Comparison of ENCODE assay signal across 8 cellular contexts in genomic region chr11:32584921-32585320, GRCh38. TPM values are rescaled to one million over a fixed set of nuclear protein-coding genes. Genes with fewer than 3 reads are reported as not detected.
DNase-seq lines count a peak whose midpoint lies in the region; ATAC-seq and TF ChIP-seq lines count a peak whose summit lies in the region.

No MANE protein-coding gene starts in this region.

- H3K4me3 ChIP-seq in thoracic aorta: peak overlapping the region; percentile 97

- CTCF ChIA-PET in activated CD8-positive, alpha-beta memory T cell treated with anti-CD3 and anti-CD28 coated beads, Interleukin-2, amount 10 ng/mL, durations not matched to agents 7 days and 5 days (lab: Charles Lee): interaction anchor here (1.7 kb wide), 1 partner anchor 12 kb away, joined by 4 read pairs; no protein-coding TSS in a partner anchor

- no peak for DNase-seq in activated CD8-positive, alpha-beta memory T cell treated with anti-CD3 and anti-CD28 coated beads, Interleukin-2, amount 10 ng/mL, durations not matched to agents 7 days and 5 days
- no peak for DNase-seq in activated CD8-positive, alpha-beta memory T cell treated with anti-CD3 and anti-CD28 coated beads, Interleukin-2, amount 50 U/mL, for 4 hours
- peak; percentile 14 for DNase-seq in iris pigment epithelial cell (ENCODE audit: low read depth)
- no peak for DNase-seq in thoracic aorta (ENCODE audit: low spot score)
- no peak for DNase-seq in NCI-H1105 (lab: John Stamatoyannopoulos, UW)
- DNase-seq in AG08395 (ENCODE audit: low spot score): no peak

- peak overlapping the region; percentile 99 for H3K4me3 Mint-ChIP-seq in activated CD8-positive, alpha-beta memory T cell treated with anti-CD3 and anti-CD28 coated beads, Interleukin-2, amount 10 ng/mL, durations not matched to agents 7 days and 5 days
- H3K4me3 Mint-ChIP-seq in activated naive CD8-positive, alpha-beta T cell: peak overlapping the region; percentile 98

- H3K36me3 Mint-ChIP-seq in activated CD8-positive, alpha-beta memory T cell treated with anti-CD3 and anti-CD28 coated beads, Interleukin-2, amount 10 ng/mL, durations not matched to agents 7 days and 5 days: peaks cover 30% of the 10 kb centered on the region
- peaks cover 7% of the 10 kb centered on the region for H3K36me3 Mint-ChIP-seq in activated naive CD8-positive, alpha-beta T cell

- H3K36me3 ChIP-seq in thoracic aorta: peaks cover 3% of the 10 kb centered on the region

- H3K27me3 ChIP-seq in thoracic aorta (replicated peaks; ENCODE audit: insufficient read depth): no peaks in the 10 kb centered on the region

- no peaks in the 10 kb centered on the region for H3K27me3 Mint-ChIP-seq in activated CD8-positive, alpha-beta memory T cell treated with anti-CD3 and anti-CD28 coated beads, Interleukin-2, amount 10 ng/mL, durations not matched to agents 7 days and 5 days
- H3K27me3 Mint-ChIP-seq in activated naive CD8-positive, alpha-beta T cell: no peaks in the 10 kb centered on the region

- H3K4me1 ChIP-seq in thoracic aorta (ENCODE audit: control insufficient read depth in 1 of 2, low read depth in 2 of 2): peaks cover 13 to 26% of the 10 kb centered on the region in 2 donors

- no peaks in the 10 kb centered on the region for H3K9me3 Mint-ChIP-seq in activated CD8-positive, alpha-beta memory T cell treated with anti-CD3 and anti-CD28 coated beads, Interleukin-2, amount 10 ng/mL, durations not matched to agents 7 days and 5 days (ENCODE audit: low read depth)
- no peaks in the 10 kb centered on the region for H3K9me3 Mint-ChIP-seq in activated naive CD8-positive, alpha-beta T cell (ENCODE audit: low read depth)

- no peak for ATAC-seq in activated CD8-positive, alpha-beta memory T cell treated with anti-CD3 and anti-CD28 coated beads, Interleukin-2, amount 10 ng/mL, durations not matched to agents 7 days and 5 days
- ATAC-seq in thoracic aorta (ENCODE audit: insufficient number of reproducible peaks, low FRiP score, low read depth) (no peak), HG03095 (IDR thresholded peaks at IDR 0.05; ENCODE audit: unreplicated experiment) (no peak)

- no peak for TF ChIP-seq CTCF in thoracic aorta (IDR thresholded peaks at IDR 0.05)

- H3K9me3 ChIP-seq in thoracic aorta: no peaks in the 10 kb centered on the region

- H3K27ac Mint-ChIP-seq in activated CD8-positive, alpha-beta memory T cell treated with anti-CD3 and anti-CD28 coated beads, Interleukin-2, amount 10 ng/mL, durations not matched to agents 7 days and 5 days: peak overlapping the region; percentile 99
- peak overlapping the region; percentile 98 for H3K27ac Mint-ChIP-seq in activated naive CD8-positive, alpha-beta T cell

- H3K4me1 Mint-ChIP-seq in activated CD8-positive, alpha-beta memory T cell treated with anti-CD3 and anti-CD28 coated beads, Interleukin-2, amount 10 ng/mL, durations not matched to agents 7 days and 5 days: peaks cover 44% of the 10 kb centered on the region
- peaks cover 56% of the 10 kb centered on the region for H3K4me1 Mint-ChIP-seq in activated naive CD8-positive, alpha-beta T cell (ENCODE audit: low read depth)

- H3K27ac ChIP-seq in thoracic aorta: no peak overlapping the region

RNA-seq across cellular contexts. Expression of gene EIF3M, which starts 1.3 kb away (rescaled TPM):
- total RNA-seq in activated CD8-positive, alpha-beta memory T cell treated with anti-CD3 and anti-CD28 coated beads, Interleukin-2, amount 10 ng/mL, durations not matched to agents 7 days and 5 days: 100 to 1,000 TPM; 233 to 301 TPM
- 100 to 1,000 TPM; 190 to 347 TPM for total RNA-seq in thoracic aorta
